ENCODE assay signal across 25 cellular contexts in the genomic region with DNA sequence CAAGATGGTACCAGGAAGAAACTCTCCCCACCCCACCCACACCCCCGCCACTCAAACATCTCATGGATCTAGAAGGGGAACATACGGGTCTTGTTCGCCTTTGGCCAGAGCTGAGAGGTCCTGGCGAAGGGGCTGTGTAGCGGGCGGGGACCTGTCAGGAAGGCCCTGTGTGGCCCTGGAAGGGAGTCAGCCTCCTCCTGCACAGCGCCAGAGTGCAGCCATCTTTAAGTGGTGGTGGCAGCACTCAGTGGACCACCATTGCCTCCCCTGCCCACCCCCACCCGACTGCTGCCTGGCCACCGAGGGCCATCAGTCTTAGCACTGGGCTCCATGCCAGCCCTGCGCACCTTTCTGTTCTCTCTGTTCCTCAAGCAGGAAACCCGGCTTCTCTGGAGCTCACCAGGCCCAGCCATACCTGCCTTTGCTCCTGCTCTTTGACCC.
"Had no signal": no experiment of that assay in that cellular context is flagged by ENCODE, and none has a peak within 500 bp of the region (broad histone marks: within the 10 kb centered on the region; RNA-seq: fewer than 3 reads in every experiment).

No MANE protein-coding gene starts in this region.

- H3K9me3 ChIP-seq: adrenal gland, body of pancreas, prostate gland, testis had no signal

- H3K27ac Mint-ChIP-seq: activated naive CD8-positive, alpha-beta T cell treated with anti-CD3 and anti-CD28 coated beads for 36 hours; memory B cell; natural killer cell treated with Interleukin-12 subunit alpha and Interleukin-12 subunit beta and Interleukin-15 and Interleukin-18, amount 100 ng/mL, for 72 hours; T-helper 1 cell treated with Interleukin-12 subunit alpha and Interleukin-12 subunit beta and Interleukin-4 antibody, amounts not matched to agents 30 μg/mL and 1 μg/mL, for 36 hours had no signal

- H3K36me3 ChIP-seq: adrenal gland, prostate gland had no signal

- H3K4me3 ChIP-seq: adrenal gland, body of pancreas, prostate gland, testis had no signal

- DNase-seq: activated CD4-positive, alpha-beta T cell treated with anti-CD3 and anti-CD28 coated beads for 4 hours; activated CD4-positive, alpha-beta T cell treated with anti-CD3 and anti-CD28 coated beads, Interleukin-2, amount 50 U/mL, for 4 hours; activated effector memory CD4-positive, alpha-beta T cell treated with Interleukin-2 at 50 U/mL for 16 hours; activated naive CD4-positive, alpha-beta T cell treated with Interleukin-2 at 50 U/mL for 16 hours; activated naive CD8-positive, alpha-beta T cell treated with anti-CD3 and anti-CD28 coated beads for 36 hours; activated T-cell treated with anti-CD3 and anti-CD28 coated beads for 4 hours; dermis blood vessel endothelial cell; effector CD8-positive, alpha-beta T cell; left ventricle myocardium superior; retina; stimulated activated naive CD8-positive, alpha-beta T cell treated with anti-CD3 and anti-CD28 coated beads, Interleukin-15, Interleukin-2, amounts not matched to agents 100 U/mL and 50 U/mL, for 24 hours; T-helper 9 cell; testis; trophoblast cell had no signal

- H3K36me3 Mint-ChIP-seq: activated naive CD8-positive, alpha-beta T cell treated with anti-CD3 and anti-CD28 coated beads for 36 hours; memory B cell; natural killer cell treated with Interleukin-12 subunit alpha and Interleukin-12 subunit beta and Interleukin-15 and Interleukin-18, amount 100 ng/mL, for 72 hours had no signal

- H3K4me1 Mint-ChIP-seq: activated naive CD8-positive, alpha-beta T cell treated with anti-CD3 and anti-CD28 coated beads for 36 hours; memory B cell had no signal

- H3K4me3 Mint-ChIP-seq: activated naive CD8-positive, alpha-beta T cell treated with anti-CD3 and anti-CD28 coated beads for 36 hours; memory B cell; natural killer cell treated with Interleukin-12 subunit alpha and Interleukin-12 subunit beta and Interleukin-15 and Interleukin-18, amount 100 ng/mL, for 72 hours; T-helper 1 cell treated with Interleukin-12 subunit alpha and Interleukin-12 subunit beta and Interleukin-4 antibody, amounts not matched to agents 30 μg/mL and 1 μg/mL, for 36 hours had no signal

- FAIRE-seq: colon, frontal cortex, TTC549, urothelium cell line had no signal

- H3K27me3 Mint-ChIP-seq: activated naive CD8-positive, alpha-beta T cell treated with anti-CD3 and anti-CD28 coated beads for 36 hours had no signal

- H3K9me3 Mint-ChIP-seq: activated naive CD8-positive, alpha-beta T cell treated with anti-CD3 and anti-CD28 coated beads for 36 hours; memory B cell; natural killer cell treated with Interleukin-12 subunit alpha and Interleukin-12 subunit beta and Interleukin-15 and Interleukin-18, amount 100 ng/mL, for 72 hours; T-helper 1 cell treated with Interleukin-12 subunit alpha and Interleukin-12 subunit beta and Interleukin-4 antibody, amounts not matched to agents 30 μg/mL and 1 μg/mL, for 36 hours had no signal

- H3K27ac ChIP-seq: adrenal gland, prostate gland, testis, VCaP had no signal

- H3K4me1 ChIP-seq: adrenal gland, prostate gland had no signal

- H3K27me3 ChIP-seq: adrenal gland, body of pancreas, testis had no signal

- ATAC-seq: left ventricle myocardium superior; natural killer cell treated with Interleukin-12 subunit alpha and Interleukin-12 subunit beta and Interleukin-15 and Interleukin-18, amount 100 ng/mL, for 72 hours; stimulated activated naive CD8-positive, alpha-beta T cell treated with anti-CD3 and anti-CD28 coated beads, Interleukin-15, Interleukin-2, amounts not matched to agents 100 U/mL and 50 U/mL, for 24 hours had no signal
